ENCODE assay signal across 1 cellular context in genomic region chr12:132471011-132471857, GRCh38.
A peak's percentile ranks its signal among the peaks of the same experiment; 100 is the strongest.
TF ChIP-seq lines count a peak whose summit lies in the region.

No MANE protein-coding gene starts in this region.

TF ChIP-seq in HepG2, 621 proteins besides CTCF, POLR2A, EP300 and RAD21 (continued from another document and continues in another):
- TF ChIP-seq HNRNPUL1 (IDR thresholded peaks at IDR 0.05; ENCODE audit: low read depth, low read length) (no peak), ZC3H13 (CRISPR knock-in tag; IDR thresholded peaks at IDR 0.05) (no peak), GATA4 (IDR thresholded peaks at IDR 0.05; ENCODE audit: borderline replicate concordance, low read depth) (peak; percentile 89), ZNF343 (CRISPR knock-in tag; IDR thresholded peaks at IDR 0.05) (no peak), SOX6 (IDR thresholded peaks at IDR 0.05) (no peak), SOX6 (CRISPR knock-in tag; IDR thresholded peaks at IDR 0.05) (peak; percentile 97), CERS6 (CRISPR knock-in tag; IDR thresholded peaks at IDR 0.05) (no peak), ELF4 (CRISPR knock-in tag; IDR thresholded peaks at IDR 0.05; ENCODE audit: borderline replicate concordance) (no peak), MXD1 (CRISPR knock-in tag; IDR thresholded peaks at IDR 0.05) (0 out of 2 replicates have a peak, but pooled peaks have one; percentile 31), RFX1 (IDR thresholded peaks at IDR 0.05) (no peak), ZBTB20 (CRISPR knock-in tag; IDR thresholded peaks at IDR 0.05; ENCODE audit: borderline replicate concordance, low read depth) (peak; percentile 67; the same call in 1 of the 2 replicates), U2AF1 (optimal IDR thresholded peaks at IDR 0.05; ENCODE audit: low read depth, low read length) (no peak), AFF4 (CRISPR knock-in tag; IDR thresholded peaks at IDR 0.05) (no peak), GPN1 (CRISPR knock-in tag; IDR thresholded peaks at IDR 0.05; ENCODE audit: borderline replicate concordance) (no peak), KDM2A (CRISPR knock-in tag; IDR thresholded peaks at IDR 0.05; ENCODE audit: borderline replicate concordance, low read depth) (peak; percentile 84), PHB2 (IDR thresholded peaks at IDR 0.05; ENCODE audit: partially characterized antibody) (no peak), SALL2 (CRISPR knock-in tag; IDR thresholded peaks at IDR 0.05) (peak; percentile 82; the same call in 1 of the 2 replicates), ZNF251 (CRISPR knock-in tag; IDR thresholded peaks at IDR 0.05) (no peak), SMAD9 (CRISPR knock-in tag; IDR thresholded peaks at IDR 0.05) (no peak), THAP11 (CRISPR knock-in tag; IDR thresholded peaks at IDR 0.05) (peak; percentile 79), CC2D1A (CRISPR knock-in tag; IDR thresholded peaks at IDR 0.05) (no peak), LRRFIP1 (CRISPR knock-in tag; conservative IDR thresholded peaks at IDR 0.05) (no peak), SALL1 (CRISPR knock-in tag; IDR thresholded peaks at IDR 0.05) (peak; percentile 98), ZNF740 (CRISPR knock-in tag; IDR thresholded peaks at IDR 0.05) (peak; percentile 70; the same call in 1 of the 2 replicates), WIZ (CRISPR knock-in tag; IDR thresholded peaks at IDR 0.05) (no peak), ZNF674 (CRISPR knock-in tag; IDR thresholded peaks at IDR 0.05; ENCODE audit: low read depth) (no peak), TARDBP (CRISPR knock-in tag; IDR thresholded peaks at IDR 0.05) (peak; percentile 86), MYC (CRISPR knock-in tag; IDR thresholded peaks at IDR 0.05; ENCODE audit: borderline replicate concordance) (peak; percentile 86), FOXC1 (CRISPR knock-in tag; IDR thresholded peaks at IDR 0.05; ENCODE audit: borderline replicate concordance) (peak; percentile 68; the same call in 1 of the 2 replicates), HIC2 (CRISPR knock-in tag; IDR thresholded peaks at IDR 0.05; ENCODE audit: low read depth) (peak; percentile 78), STAG1 (CRISPR knock-in tag; IDR thresholded peaks at IDR 0.05) (0 out of 2 replicates have a peak, but pooled peaks have one; percentile 4), GMEB1 (CRISPR knock-in tag; IDR thresholded peaks at IDR 0.05; ENCODE audit: borderline replicate concordance) (no peak), MTF2 (CRISPR knock-in tag; IDR thresholded peaks at IDR 0.05; ENCODE audit: borderline replicate concordance) (no peak), HIVEP1 (CRISPR knock-in tag; IDR thresholded peaks at IDR 0.05) (no peak), ATF7-NPFF (CRISPR knock-in tag; IDR thresholded peaks at IDR 0.05; ENCODE audit: low read depth) (no peak), ZNF567 (CRISPR knock-in tag; IDR thresholded peaks at IDR 0.05; ENCODE audit: borderline replicate concordance) (no peak), ZZZ3 (CRISPR knock-in tag; IDR thresholded peaks at IDR 0.05; ENCODE audit: borderline replicate concordance) (no peak), HMG20A (CRISPR knock-in tag; IDR thresholded peaks at IDR 0.05; ENCODE audit: borderline replicate concordance) (peak; percentile 91), ZNF513 (CRISPR knock-in tag; conservative IDR thresholded peaks at IDR 0.05) (no peak), ZUFSP (CRISPR knock-in tag; IDR thresholded peaks at IDR 0.05; ENCODE audit: borderline replicate concordance) (no peak), ZC3H4 (CRISPR knock-in tag; IDR thresholded peaks at IDR 0.05; ENCODE audit: borderline replicate concordance) (no peak), ZSCAN5A (CRISPR knock-in tag; IDR thresholded peaks at IDR 0.05; ENCODE audit: borderline replicate concordance) (peak; percentile 55; the same call in 1 of the 2 replicates), TRIM24 (CRISPR knock-in tag; IDR thresholded peaks at IDR 0.05) (peak; percentile 73; the same call in 1 of the 2 replicates), ELK4 (CRISPR knock-in tag; IDR thresholded peaks at IDR 0.05; ENCODE audit: borderline replicate concordance) (no peak), ZNF7 (CRISPR knock-in tag; IDR thresholded peaks at IDR 0.05) (no peak), BRF2 (CRISPR knock-in tag; IDR thresholded peaks at IDR 0.05) (0 out of 2 replicates have a peak, but pooled peaks have one; percentile 43)
